Comparison of ENCODE assay signal across 9 cellular contexts in the genomic region with DNA sequence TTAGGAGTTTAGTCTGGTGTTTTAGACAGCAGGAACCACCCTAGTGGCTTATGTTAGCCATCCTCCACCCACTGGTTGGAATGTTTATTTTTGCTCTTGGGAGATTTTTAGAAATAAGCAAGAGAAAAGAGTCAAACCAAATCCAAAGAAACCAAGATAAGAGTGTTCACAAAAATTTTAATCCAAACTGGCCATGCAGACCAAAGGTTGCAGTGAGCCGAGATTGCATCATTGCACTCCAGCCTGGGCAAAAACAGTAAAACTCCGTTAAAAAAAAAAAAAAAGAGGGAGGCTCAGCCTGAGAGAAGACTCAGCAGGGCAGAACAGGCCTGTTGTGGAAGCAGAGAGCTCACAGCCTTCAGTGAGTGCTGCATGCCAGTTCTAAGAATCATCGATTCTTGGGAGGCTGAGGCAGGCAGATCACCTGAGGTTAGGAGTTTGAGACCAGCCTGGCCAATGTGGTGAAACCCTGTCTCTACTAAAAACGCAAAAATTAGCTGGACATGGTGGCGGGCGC. TPM values are rescaled to one million over a fixed set of nuclear protein-coding genes. Genes with fewer than 3 reads are reported as not detected.
DNase-seq lines count a peak whose midpoint lies in the region; ATAC-seq and TF ChIP-seq lines count a peak whose summit lies in the region.
"Had no signal": no experiment of that assay in that cellular context is flagged by ENCODE, and none has a peak within 500 bp of the region (broad histone marks: within the 10 kb centered on the region; RNA-seq: fewer than 3 reads in every experiment).

No MANE protein-coding gene starts in this region.

- in situ Hi-C loops in Caki2 (cut with HindIII; ENCODE audit: low pct_unique_long_range_greater_than_20kb, low sequenced_read_pairs): no loop called here

- H3K4me3 ChIP-seq in fibroblast of the aortic adventitia (ENCODE audit: low read depth, low read length): no peak overlapping the region

- DNase-seq in Caki2 (ENCODE audit: low read depth) (peak; percentile 46), NCI-H226 (peak; percentile 24), fibroblast of the aortic adventitia (ENCODE audit: low read depth) (peak; percentile 95), omental fat pad (ENCODE audit: low spot score) (no peak), NCI-H187 (lab: John Stamatoyannopoulos, UW) (no peak), Kasumi-1 (lab: John Stamatoyannopoulos, UW) (no peak), cerebellum (ENCODE audit: low spot score) (no peak)
- DNase-seq: midbrain had no signal

- TF ChIP-seq CTCF in fibroblast of the aortic adventitia (IDR thresholded peaks at IDR 0.05; ENCODE audit: insufficient read depth, low read length) (peak; percentile 66), omental fat pad (IDR thresholded peaks at IDR 0.05) (no peak)

- ATAC-seq in omental fat pad (ENCODE audit: low FRiP score): peak; percentile 62
- no peak for ATAC-seq in HG03139 (IDR thresholded peaks at IDR 0.05; ENCODE audit: unreplicated experiment)

RNA-seq across cellular contexts. Expression of gene C16orf54, which starts 12.2 kb away (rescaled TPM):
- total RNA-seq in Caki2 (2014; rRNA removed; shearing (Covaris generic); ENCODE audit: low replicate concordance): not detected in 2 replicates
- total RNA-seq in fibroblast of the aortic adventitia (ENCODE audit: low replicate concordance): not detected in 2 replicates
- total RNA-seq in omental fat pad: 10 to 100 TPM in 1 of 4 donors, 1 to 10 TPM in 3; 1.6 to 14.2 (median 4.8) TPM
- total RNA-seq in cerebellum: 0.27 TPM

RNA-seq across cellular contexts. Expression of gene ZG16, which starts 20.0 kb away (rescaled TPM):
- not detected in 2 replicates for total RNA-seq in Caki2 (2014; rRNA removed; shearing (Covaris generic); ENCODE audit: low replicate concordance)
- not detected in 2 replicates for total RNA-seq in fibroblast of the aortic adventitia (ENCODE audit: low replicate concordance)
- total RNA-seq in omental fat pad: not detected
- 0.09 TPM for total RNA-seq in cerebellum

RNA-seq across cellular contexts. Expression of gene KIF22, which starts 32.5 kb away (rescaled TPM):
- total RNA-seq in Caki2 (2014; rRNA removed; shearing (Covaris generic); ENCODE audit: low replicate concordance): 168 and 188 TPM in 2 replicates
- 7.2 and 52.4 TPM in 2 replicates for total RNA-seq in fibroblast of the aortic adventitia (ENCODE audit: low replicate concordance)
- total RNA-seq in omental fat pad: 10 to 100 TPM in 3 of 4 donors, 1 to 10 TPM in 1; 9.2 to 25.2 (median 13.1) TPM
- total RNA-seq in cerebellum: 49.2 TPM

RNA-seq across cellular contexts. Expression of gene MAZ, which starts 48.3 kb away (rescaled TPM):
- 339 and 403 TPM in 2 replicates for total RNA-seq in Caki2 (2014; rRNA removed; shearing (Covaris generic); ENCODE audit: low replicate concordance)
- total RNA-seq in fibroblast of the aortic adventitia (ENCODE audit: low replicate concordance): 74.0 and 159 TPM in 2 replicates
- 10 to 100 TPM; 38.0 to 76.9 (median 57.7) TPM for total RNA-seq in omental fat pad
- total RNA-seq in cerebellum: 150 TPM

RNA-seq across cellular contexts. Expression of gene PRRT2, which starts 54.0 kb away (rescaled TPM):
- total RNA-seq in Caki2 (2014; rRNA removed; shearing (Covaris generic); ENCODE audit: low replicate concordance): not detected in 2 replicates
- total RNA-seq in fibroblast of the aortic adventitia (ENCODE audit: low replicate concordance): 7.7 and 32.0 TPM in 2 replicates
- 1 to 10 TPM in 2 of 4 donors, under 1 TPM in 2; 0.28 to 9.8 (median 1.0) TPM for total RNA-seq in omental fat pad
- 18.1 TPM for total RNA-seq in cerebellum

Comparison
In these comparisons a context has a peak if more than half of its experiments do, and no peak if none do; other contexts are left out.
1. DNase-seq: peak in Caki2 (single experiment), NCI-H226 (single experiment) and fibroblast of the aortic adventitia (single experiment); none in omental fat pad (single experiment), NCI-H187 (0 of 2), Kasumi-1 (0 of 2) and cerebellum (single experiment).